Comparison of ENCODE assay signal across 22 cellular contexts in genomic region chr13:107209811-107210210, GRCh38.
DNase-seq lines count a peak whose midpoint lies in the region; ATAC-seq lines count a peak whose summit lies in the region.
"Had no signal": no experiment of that assay in that cellular context is flagged by ENCODE, and none has a peak within 500 bp of the region (broad histone marks: within the 10 kb centered on the region; RNA-seq: fewer than 3 reads in every experiment).

No MANE protein-coding gene starts in this region.

- H3K4me1 Mint-ChIP-seq in activated T-cell treated with anti-CD3 and anti-CD28 coated beads, Interleukin-2, amount 50 U/mL, for 72 hours (ENCODE audit: low read depth) = no peaks in the 10 kb centered on the region
- H3K4me1 Mint-ChIP-seq: activated naive CD4-positive, alpha-beta T cell treated with anti-CD3 and anti-CD28 coated beads, Interleukin-2, amount 50 U/mL, for 24 hours had no signal

- H3K9me3 Mint-ChIP-seq in activated T-cell treated with anti-CD3 and anti-CD28 coated beads, Interleukin-2, amount 50 U/mL, for 72 hours = no peaks in the 10 kb centered on the region
- H3K9me3 Mint-ChIP-seq: activated naive CD4-positive, alpha-beta T cell treated with anti-CD3 and anti-CD28 coated beads, Interleukin-2, amount 50 U/mL, for 24 hours; activated T-helper 1 cell treated with anti-CD3 and anti-CD28 coated beads, Interleukin-12 subunit alpha, Interleukin-12 subunit beta, Interleukin-2, Interleukin-4 antibody, amounts not matched to agents 30 ng/mL and 10 ng/mL and 1 ng/mL, durations not matched to agents 14 hours and 24 hours and 36 hours; WTC11 had no signal

- H3K36me3 Mint-ChIP-seq in activated T-cell treated with anti-CD3 and anti-CD28 coated beads, Interleukin-2, amount 50 U/mL, for 72 hours (ENCODE audit: insufficient read depth in 2 of 2) = no peaks in the 10 kb centered on the region
- H3K36me3 Mint-ChIP-seq: activated naive CD4-positive, alpha-beta T cell treated with anti-CD3 and anti-CD28 coated beads, Interleukin-2, amount 50 U/mL, for 24 hours; WTC11 had no signal

- no peak overlapping the region for H3K4me3 Mint-ChIP-seq in activated T-cell treated with anti-CD3 and anti-CD28 coated beads, Interleukin-2, amount 50 U/mL, for 72 hours
- H3K4me3 Mint-ChIP-seq: activated naive CD4-positive, alpha-beta T cell treated with anti-CD3 and anti-CD28 coated beads, Interleukin-2, amount 50 U/mL, for 24 hours; activated T-helper 1 cell treated with anti-CD3 and anti-CD28 coated beads, Interleukin-12 subunit alpha, Interleukin-12 subunit beta, Interleukin-2, Interleukin-4 antibody, amounts not matched to agents 30 ng/mL and 10 ng/mL and 1 ng/mL, durations not matched to agents 14 hours and 24 hours and 36 hours; WTC11 had no signal

- H3K4me1 ChIP-seq in endocrine pancreas (ENCODE audit: control insufficient read depth, insufficient read depth, low read length) = peaks cover 7% of the 10 kb centered on the region
- H3K4me1 ChIP-seq: Caco-2, HAP-1 had no signal

- H3K27me3 Mint-ChIP-seq in activated T-cell treated with anti-CD3 and anti-CD28 coated beads, Interleukin-2, amount 50 U/mL, for 72 hours (ENCODE audit: low read depth) = peaks cover 7% of the 10 kb centered on the region

- no peak for ATAC-seq in activated T-cell treated with anti-CD3 and anti-CD28 coated beads, Interleukin-2, amount 50 U/mL, for 72 hours (replicated peaks in 1 of 2)
- ATAC-seq: stimulated activated naive CD8-positive, alpha-beta T cell treated with anti-CD3 and anti-CD28 coated beads, Interleukin-15, Interleukin-2, amounts not matched to agents 100 U/mL and 50 U/mL, for 24 hours had no signal

- H3K9ac ChIP-seq in endocrine pancreas (ENCODE audit: control insufficient read depth, insufficient read depth, low read length) = no peak overlapping the region

- no peaks in the 10 kb centered on the region for H3K9me3 ChIP-seq in endocrine pancreas (ENCODE audit: control insufficient read depth, low read length)
- H3K9me3 ChIP-seq: ascending aorta, Caco-2, HAP-1, lower lobe of right lung, thyroid gland had no signal

- no peaks in the 10 kb centered on the region for H3K36me3 ChIP-seq in endocrine pancreas (ENCODE audit: control insufficient read depth, insufficient read depth, low read length)
- H3K36me3 ChIP-seq: ascending aorta, HAP-1, lower lobe of right lung, thyroid gland had no signal

- H3K27ac Mint-ChIP-seq in activated T-cell treated with anti-CD3 and anti-CD28 coated beads, Interleukin-2, amount 50 U/mL, for 72 hours = no peak overlapping the region
- H3K27ac Mint-ChIP-seq: activated naive CD4-positive, alpha-beta T cell treated with anti-CD3 and anti-CD28 coated beads, Interleukin-2, amount 50 U/mL, for 24 hours; activated T-helper 1 cell treated with anti-CD3 and anti-CD28 coated beads, Interleukin-12 subunit alpha, Interleukin-12 subunit beta, Interleukin-2, Interleukin-4 antibody, amounts not matched to agents 30 ng/mL and 10 ng/mL and 1 ng/mL, durations not matched to agents 14 hours and 24 hours and 36 hours; WTC11 had no signal

- no peaks in the 10 kb centered on the region for H3K27me3 ChIP-seq in endocrine pancreas (ENCODE audit: control insufficient read depth, insufficient read depth, low read length)
- H3K27me3 ChIP-seq: ascending aorta, thyroid gland had no signal

- DNase-seq in NCI-H2107 treated with DMSO at 0.1 percent for 48 hours (lab: John Stamatoyannopoulos, UW; ENCODE audit: unreplicated experiment) = peak; percentile 35
- DNase-seq in NCI-H2107 (lab: John Stamatoyannopoulos, UW) = no peak
- peak in 2 of 3 experiments; percentile 52 to 86 for DNase-seq in NCI-H1417 (lab: John Stamatoyannopoulos, UW)
- DNase-seq in pulmonary artery endothelial cell (ENCODE audit: low read depth, low spot score) = peak; percentile 37
- no peak for DNase-seq in activated effector memory CD4-positive, alpha-beta T cell treated with Interleukin-2 at 50 U/mL for 16 hours
- DNase-seq in SKM-1 (lab: John Stamatoyannopoulos, UW; ENCODE audit: unreplicated experiment) = no peak
- no peak for DNase-seq in activated T-cell treated with anti-CD3 and anti-CD28 coated beads, Interleukin-2, amount 50 U/mL, for 72 hours
- DNase-seq: ACHN; activated CD4-positive, alpha-beta T cell treated with anti-CD3 and anti-CD28 coated beads, Interleukin-2, amount 50 U/mL, for 1 hour; C1 segment of cervical spinal cord; Caco-2; erythroblast; lower lobe of right lung; SIG-M5; stimulated activated naive CD8-positive, alpha-beta T cell treated with anti-CD3 and anti-CD28 coated beads, Interleukin-15, Interleukin-2, amounts not matched to agents 100 U/mL and 50 U/mL, for 24 hours; thyroid gland had no signal

- peak overlapping the region; percentile 79 for H3K4me3 ChIP-seq in endocrine pancreas (ENCODE audit: control insufficient read depth, insufficient read depth, low read length)
- H3K4me3 ChIP-seq: HAP-1, thyroid gland had no signal

Comparison
In these comparisons a context has a peak if more than half of its experiments do, and no peak if none do; other contexts are left out.
1. DNase-seq: peak in NCI-H2107 treated with DMSO at 0.1 percent for 48 hours (single experiment), NCI-H1417 (2 of 3) and pulmonary artery endothelial cell (single experiment); none in NCI-H2107 (single experiment), activated effector memory CD4-positive, alpha-beta T cell treated with Interleukin-2 at 50 U/mL for 16 hours (single experiment), SKM-1 (single experiment) and activated T-cell treated with anti-CD3 and anti-CD28 coated beads, Interleukin-2, amount 50 U/mL, for 72 hours (0 of 2).